Comparison of ENCODE assay signal across 9 cellular contexts in genomic region chr14:22973217-22974032, GRCh38. TPM values are rescaled to one million over a fixed set of nuclear protein-coding genes. Genes with fewer than 3 reads are reported as not detected.
A peak's percentile ranks its signal among the peaks of the same experiment; 100 is the strongest.
DNase-seq lines count a peak whose midpoint lies in the region; ATAC-seq, FAIRE-seq and TF ChIP-seq lines count a peak whose summit lies in the region.
"Had no signal": no experiment of that assay in that cellular context is flagged by ENCODE, and none has a peak within 500 bp of the region (broad histone marks: within the 10 kb centered on the region; RNA-seq: fewer than 3 reads in every experiment).

No MANE protein-coding gene starts in this region.

- peaks cover 18% of the 10 kb centered on the region for H3K4me1 Mint-ChIP-seq in endothelial cell (ENCODE audit: unreplicated experiment)
- H3K4me1 Mint-ChIP-seq: activated naive CD8-positive, alpha-beta T cell treated with anti-CD3 and anti-CD28 coated beads, Interleukin-2, amount 10 ng/mL, durations not matched to agents 7 days and 5 days had no signal

- no peaks in the 10 kb centered on the region for H3K9me3 Mint-ChIP-seq in endothelial cell (ENCODE audit: unreplicated experiment)
- H3K9me3 Mint-ChIP-seq: activated naive CD8-positive, alpha-beta T cell treated with anti-CD3 and anti-CD28 coated beads, Interleukin-2, amount 10 ng/mL, durations not matched to agents 7 days and 5 days had no signal

- DNase-seq in NCI-H524 (lab: John Stamatoyannopoulos, UW): peak; percentile 57 to 81
- DNase-seq in NCI-H524 treated with DMSO at 0.1 percent for 48 hours (lab: John Stamatoyannopoulos, UW): no peak
- peak; percentile 30 for DNase-seq in Jurkat, Clone E6-1 (ENCODE audit: low read depth, low spot score)
- peak; percentile 61 for DNase-seq in endothelial cell (ENCODE audit: low spot score)
- DNase-seq in midbrain (lab: John Stamatoyannopoulos, UW): peak; percentile 53
- peak; percentile 42 for DNase-seq in urothelium cell line (ENCODE audit: low spot score)
- DNase-seq: activated naive CD8-positive, alpha-beta T cell treated with anti-CD3 and anti-CD28 coated beads, Interleukin-2, amount 10 ng/mL, durations not matched to agents 7 days and 5 days had no signal

- peak; percentile 74 for TF ChIP-seq CTCF in endothelial cell (IDR thresholded peaks at IDR 0.05; ENCODE audit: unreplicated experiment)

- no peak overlapping the region for H3K4me3 ChIP-seq in Jurkat, Clone E6-1 (ENCODE audit: low read length)

- FAIRE-seq in TTC549 (lab: Jason Lieb, UNC) (peak; percentile 74), urothelium cell line (lab: Jason Lieb, UNC) (no peak)

- H3K36me3 Mint-ChIP-seq in endothelial cell (ENCODE audit: low read depth, unreplicated experiment): peaks cover 18% of the 10 kb centered on the region
- H3K36me3 Mint-ChIP-seq: activated naive CD8-positive, alpha-beta T cell treated with anti-CD3 and anti-CD28 coated beads, Interleukin-2, amount 10 ng/mL, durations not matched to agents 7 days and 5 days had no signal

- no peak overlapping the region for H3K27ac Mint-ChIP-seq in endothelial cell (ENCODE audit: unreplicated experiment)
- H3K27ac Mint-ChIP-seq: activated naive CD8-positive, alpha-beta T cell treated with anti-CD3 and anti-CD28 coated beads, Interleukin-2, amount 10 ng/mL, durations not matched to agents 7 days and 5 days had no signal

- no peak overlapping the region for H3K4me3 Mint-ChIP-seq in endothelial cell (ENCODE audit: unreplicated experiment)
- H3K4me3 Mint-ChIP-seq: activated naive CD8-positive, alpha-beta T cell treated with anti-CD3 and anti-CD28 coated beads, Interleukin-2, amount 10 ng/mL, durations not matched to agents 7 days and 5 days had no signal

- no peak for ATAC-seq in GM21825 (IDR thresholded peaks at IDR 0.05; ENCODE audit: unreplicated experiment)

- peaks cover 9% of the 10 kb centered on the region for H3K27me3 Mint-ChIP-seq in endothelial cell (ENCODE audit: unreplicated experiment)

RNA-seq across cellular contexts. Expression of gene AJUBA, which starts 8.9 kb away (rescaled TPM):
- 11.6 TPM for polyA plus RNA-seq in Jurkat, Clone E6-1 (2012; ENCODE audit: insufficient read depth, insufficient read length)
- total RNA-seq in endothelial cell (ENCODE audit: unreplicated experiment): 7.2 TPM

RNA-seq across cellular contexts. Expression of gene HAUS4, which starts 16.5 kb away (rescaled TPM):
- 81.6 TPM for polyA plus RNA-seq in Jurkat, Clone E6-1 (2012; ENCODE audit: insufficient read depth, insufficient read length)
- total RNA-seq in endothelial cell (ENCODE audit: unreplicated experiment): 35.5 TPM

RNA-seq across cellular contexts. Expression of gene C14orf93, which starts 36.5 kb away (rescaled TPM):
- 4.7 TPM for polyA plus RNA-seq in Jurkat, Clone E6-1 (2012; ENCODE audit: insufficient read depth, insufficient read length)
- 9.0 TPM for total RNA-seq in endothelial cell (ENCODE audit: unreplicated experiment)

RNA-seq across cellular contexts. Expression of gene PRMT5, which starts 44.2 kb away (rescaled TPM):
- polyA plus RNA-seq in Jurkat, Clone E6-1 (2012; ENCODE audit: insufficient read depth, insufficient read length): 168 TPM
- total RNA-seq in endothelial cell (ENCODE audit: unreplicated experiment): 57.9 TPM

RNA-seq across cellular contexts. Expression of gene RBM23, which starts 54.5 kb away (rescaled TPM):
- polyA plus RNA-seq in Jurkat, Clone E6-1 (2012; ENCODE audit: insufficient read depth, insufficient read length): 58.3 TPM
- total RNA-seq in endothelial cell (ENCODE audit: unreplicated experiment): 52.4 TPM
